In the genomic region with DNA sequence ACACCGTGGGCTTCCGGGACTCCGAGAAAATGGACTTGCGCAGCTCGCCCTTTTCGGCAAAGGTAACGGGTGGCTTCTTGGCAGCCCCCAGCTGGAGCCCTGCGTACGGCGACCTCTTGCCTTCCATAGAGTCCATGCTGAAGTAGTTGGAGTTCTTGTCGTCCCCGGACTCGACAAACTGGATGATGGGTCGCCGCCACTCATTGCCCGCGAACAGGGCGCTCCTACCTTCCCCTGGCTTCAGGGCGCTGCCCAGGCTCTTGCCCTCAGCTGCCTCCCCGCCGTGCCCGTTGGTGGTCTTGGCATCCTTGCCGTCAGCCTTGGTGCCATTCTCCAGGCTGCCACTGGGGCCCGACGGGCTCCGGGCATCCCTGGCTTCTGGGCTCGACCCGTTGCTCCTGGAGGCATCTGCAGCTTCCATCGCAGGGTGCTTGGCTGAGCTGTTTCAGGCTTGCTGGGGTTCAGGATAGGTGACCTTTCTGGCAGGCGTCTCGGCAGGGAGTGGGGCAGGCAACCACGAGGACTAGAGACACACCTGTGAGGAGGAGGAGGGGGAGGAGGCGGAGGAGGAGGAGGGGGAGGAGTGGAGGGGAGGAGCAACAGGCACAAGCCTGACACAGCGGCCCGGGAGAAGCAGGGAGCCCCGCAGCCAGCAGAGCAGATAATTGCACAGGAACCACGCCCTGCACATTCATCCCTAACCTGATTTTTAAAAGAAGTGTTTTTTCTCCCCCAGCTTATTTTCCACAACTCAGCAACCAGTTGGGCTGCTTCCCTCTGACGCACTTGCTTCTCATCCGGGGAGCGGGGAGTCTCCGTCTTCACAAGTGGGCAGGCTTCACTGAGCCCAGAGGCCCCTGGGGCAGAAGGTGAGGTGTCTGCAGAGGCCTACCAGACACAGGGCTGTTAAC, we compare ENCODE assay signal across 11 cellular contexts. TPM values are rescaled to one million over a fixed set of nuclear protein-coding genes. Genes with fewer than 3 reads are reported as not detected.
DNase-seq lines count a peak whose midpoint lies in the region; ATAC-seq, FAIRE-seq and TF ChIP-seq lines count a peak whose summit lies in the region.
"Had no signal": no experiment of that assay in that cellular context is flagged by ENCODE, and none has a peak within 500 bp of the region (broad histone marks: within the 10 kb centered on the region; RNA-seq: fewer than 3 reads in every experiment).

A gene with protein sequence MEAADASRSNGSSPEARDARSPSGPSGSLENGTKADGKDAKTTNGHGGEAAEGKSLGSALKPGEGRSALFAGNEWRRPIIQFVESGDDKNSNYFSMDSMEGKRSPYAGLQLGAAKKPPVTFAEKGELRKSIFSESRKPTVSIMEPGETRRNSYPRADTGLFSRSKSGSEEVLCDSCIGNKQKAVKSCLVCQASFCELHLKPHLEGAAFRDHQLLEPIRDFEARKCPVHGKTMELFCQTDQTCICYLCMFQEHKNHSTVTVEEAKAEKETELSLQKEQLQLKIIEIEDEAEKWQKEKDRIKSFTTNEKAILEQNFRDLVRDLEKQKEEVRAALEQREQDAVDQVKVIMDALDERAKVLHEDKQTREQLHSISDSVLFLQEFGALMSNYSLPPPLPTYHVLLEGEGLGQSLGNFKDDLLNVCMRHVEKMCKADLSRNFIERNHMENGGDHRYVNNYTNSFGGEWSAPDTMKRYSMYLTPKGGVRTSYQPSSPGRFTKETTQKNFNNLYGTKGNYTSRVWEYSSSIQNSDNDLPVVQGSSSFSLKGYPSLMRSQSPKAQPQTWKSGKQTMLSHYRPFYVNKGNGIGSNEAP (minus strand): TSS at position 503 of the 911 bp plus-strand sequence. CDS start 82 bp downstream, at position 421.

- FAIRE-seq in A549 (lab: Jason Lieb, UNC) (no peak), HTR-8/SVneo (lab: Jason Lieb, UNC) (no peak)

- H3K27ac ChIP-seq in A549: no peak within 1 kb of the TSS
- H3K27ac ChIP-seq in H9 (ENCODE audit: insufficient read length, low read depth, low read length): no peak within 1 kb of the TSS
- no peak within 1 kb of the TSS for H3K27ac ChIP-seq in mesendoderm (ENCODE audit: low read depth, low read length)
- H3K27ac ChIP-seq in MM.1S (ENCODE audit: low read length): no peak within 1 kb of the TSS
- H3K27ac ChIP-seq in osteoblast (ENCODE audit: low read depth, low read length): no peak within 1 kb of the TSS
- H3K27ac ChIP-seq: uterus had no signal

- intact Hi-C loops in MCF 10A (cut with micrococcal nuclease): loop anchor here (2.0 kb wide), 1 partner anchor 31 kb away; no protein-coding TSS in a partner anchor
- intact Hi-C loops in activated naive CD4-positive, alpha-beta T cell treated with anti-CD3 and anti-CD28 coated beads for 36 hours (cut with micrococcal nuclease): no loop called here

- no peak within 1 kb of the TSS for H2BK20ac ChIP-seq in H9 (ENCODE audit: low read depth, low read length, poor library complexity, severe bottlenecking)

- no peaks in the 10 kb centered on the region for H3F3A ChIP-seq in MM.1S (ENCODE audit: insufficient read depth, low read length)

- H3K56ac ChIP-seq in H9 (ENCODE audit: insufficient read length, low read depth, low read length) (no peak within 1 kb of the TSS), mesendoderm (ENCODE audit: low read length) (no peak within 1 kb of the TSS)

- BruUV-seq in MCF 10A (replicated peaks; lab: Mats Ljungman, UMichigan): TSS peak; percentile 81

- no peak within 1 kb of the TSS for H2BK15ac ChIP-seq in H9 (ENCODE audit: low read depth, low read length)
- H2BK15ac ChIP-seq in mesendoderm (replicated peaks; ENCODE audit: low read depth): no peak within 1 kb of the TSS

- H3K23ac ChIP-seq in H9 (ENCODE audit: insufficient read length, low read depth, low read length) (no peak within 1 kb of the TSS), mesendoderm (ENCODE audit: low read length) (no peak within 1 kb of the TSS)

- peak; percentile 72 to 77; a peak in 5 of 6 replicates for ATAC-seq in A549

- no peak within 1 kb of the TSS for H2BK12ac ChIP-seq in H9 (ENCODE audit: insufficient read length, low read depth, low read length)

- H3K4ac ChIP-seq in H9 (ENCODE audit: low read depth, low read length) (no peak within 1 kb of the TSS), mesendoderm (ENCODE audit: low read depth, low read length) (no peak within 1 kb of the TSS)

- H3K9me3 Mint-ChIP-seq in H9 (no peaks in the 10 kb centered on the region), MCF 10A (ENCODE audit: unreplicated experiment) (no peaks in the 10 kb centered on the region)
- H3K9me3 Mint-ChIP-seq in activated naive CD4-positive, alpha-beta T cell treated with anti-CD3 and anti-CD28 coated beads for 36 hours: no peaks in the 10 kb centered on the region
- H3K9me3 Mint-ChIP-seq: activated CD4-positive, alpha-beta T cell treated with anti-CD3 and anti-CD28 coated beads, Interleukin-2, amount 10 ng/mL, durations not matched to agents 24 days and 14 days had no signal

- POLR2A ChIA-PET in A549 (lab: Yijun Ruan, JAX): no interaction called here
- POLR2A ChIA-PET in MCF 10A (lab: Yijun Ruan, JAX): interaction anchor here (0.5 to 8.0 kb wide), 25 partner anchors 9 to 1225 kb away, joined by 3 to 153 read pairs (median 5); a partner anchor contains a TSS

- no peak for TF ChIP-seq POLR2A in A549 (IDR thresholded peaks at IDR 0.05; ENCODE audit: low read length)

- H3K4me1 Mint-ChIP-seq in H9 (peaks cover 10 to 16% of the 10 kb centered on the region in 2 experiments), MCF 10A (ENCODE audit: insufficient read depth, unreplicated experiment) (peaks cover 25% of the 10 kb centered on the region)
- no peaks in the 10 kb centered on the region for H3K4me1 Mint-ChIP-seq in activated naive CD4-positive, alpha-beta T cell treated with anti-CD3 and anti-CD28 coated beads for 36 hours (ENCODE audit: low read depth)
- H3K4me1 Mint-ChIP-seq: activated CD4-positive, alpha-beta T cell treated with anti-CD3 and anti-CD28 coated beads, Interleukin-2, amount 10 ng/mL, durations not matched to agents 24 days and 14 days had no signal

- H2BK5ac ChIP-seq in H9 (ENCODE audit: insufficient read length, low read length): no peak within 1 kb of the TSS
- no peak within 1 kb of the TSS for H2BK5ac ChIP-seq in mesendoderm (ENCODE audit: low read length)

- no peak within 1 kb of the TSS for H4K91ac ChIP-seq in H9 (ENCODE audit: insufficient read length, low read depth, low read length)

- H3K14ac ChIP-seq in H9 (ENCODE audit: insufficient read depth, low read length): no peak within 1 kb of the TSS

- H3T11ph ChIP-seq in H9 (ENCODE audit: low read length): no peak within 1 kb of the TSS

- H3K79me2 ChIP-seq in H9 (ENCODE audit: insufficient read depth, low read length): no peaks in the 10 kb centered on the region
- H3K79me2 ChIP-seq in mesendoderm (ENCODE audit: control insufficient read depth, insufficient read depth, low read length): no peaks in the 10 kb centered on the region
- no peaks in the 10 kb centered on the region for H3K79me2 ChIP-seq in MM.1S (ENCODE audit: low read length)
- no peaks in the 10 kb centered on the region for H3K79me2 ChIP-seq in osteoblast (ENCODE audit: insufficient read depth, low read length)

- H3K27me3 ChIP-seq in H9 (ENCODE audit: insufficient read depth, low read length): no peaks in the 10 kb centered on the region
- H3K27me3 ChIP-seq in mesendoderm (ENCODE audit: insufficient read depth, low read length, poor library complexity): no peaks in the 10 kb centered on the region
- H3K27me3 ChIP-seq in MM.1S (replicated peaks; ENCODE audit: insufficient read depth, low read length): peaks cover 32% of the 10 kb centered on the region
- peaks cover 16% of the 10 kb centered on the region for H3K27me3 ChIP-seq in osteoblast (ENCODE audit: insufficient read depth, low read length)
- H3K27me3 ChIP-seq: uterus had no signal

- no peak within 1 kb of the TSS for H2AFZ ChIP-seq in H9 (ENCODE audit: low read length)
- no peak within 1 kb of the TSS for H2AFZ ChIP-seq in MM.1S (ENCODE audit: low read length)
- H2AFZ ChIP-seq in osteoblast (ENCODE audit: low read length): no peak within 1 kb of the TSS

- DNase-seq in A549 (ENCODE audit: low read depth in 1 of 2, low spot score in 1 of 2) (no peak), H9 (peak; percentile 43), MCF 10A (ENCODE audit: unreplicated experiment) (peak; percentile 73), mesendoderm (peak; percentile 14), MM.1S (no peak), osteoblast (ENCODE audit: insufficient read length, low spot score, missing footprints) (no peak), HTR-8/SVneo (ENCODE audit: insufficient read length, low spot score) (no peak)
- DNase-seq in activated naive CD4-positive, alpha-beta T cell treated with anti-CD3 and anti-CD28 coated beads for 36 hours: no peak
- DNase-seq: activated CD4-positive, alpha-beta T cell treated with anti-CD3 and anti-CD28 coated beads, Interleukin-2, amount 10 ng/mL, durations not matched to agents 24 days and 14 days had no signal

- H3K4me1 ChIP-seq in A549 (no peaks in the 10 kb centered on the region), H9 (ENCODE audit: insufficient read depth, low read length) (no peaks in the 10 kb centered on the region), mesendoderm (ENCODE audit: control insufficient read depth, low read depth, low read length) (no peaks in the 10 kb centered on the region), MM.1S (ENCODE audit: low read length) (no peaks in the 10 kb centered on the region), osteoblast (ENCODE audit: insufficient read depth, low read length) (no peaks in the 10 kb centered on the region)
- H3K4me1 ChIP-seq: uterus had no signal

- no peaks in the 10 kb centered on the region for H3K23me2 ChIP-seq in H9 (ENCODE audit: insufficient read length, low read depth, low read length, poor library complexity, severe bottlenecking)

- H4K8ac ChIP-seq in H9 (replicated peaks; ENCODE audit: insufficient read length, low read depth, low read length): no peak within 1 kb of the TSS
- H4K8ac ChIP-seq in mesendoderm (ENCODE audit: low read depth, low read length): no peak within 1 kb of the TSS

- no peak for TF ChIP-seq RAD21 in A549 (conservative IDR thresholded peaks at IDR 0.05 in 1 of 2, IDR thresholded peaks at IDR 0.05 in 1 of 2)

- H3K9me3 ChIP-seq in A549 (no peaks in the 10 kb centered on the region), H9 (ENCODE audit: control insufficient read depth, low read depth, low read length) (no peaks in the 10 kb centered on the region), MM.1S (replicated peaks; ENCODE audit: insufficient read depth, low read length) (no peaks in the 10 kb centered on the region), osteoblast (ENCODE audit: low read depth, low read length) (no peaks in the 10 kb centered on the region)
- H3K9me3 ChIP-seq: uterus had no signal

- no peak for TF ChIP-seq CTCF in A549 (IDR thresholded peaks at IDR 0.05)
- peak; percentile 37; the same call in 2 of the 3 replicates for TF ChIP-seq CTCF in H9 (conservative IDR thresholded peaks at IDR 0.05)
- peak; percentile 66 for TF ChIP-seq CTCF in MCF 10A (IDR thresholded peaks at IDR 0.05; ENCODE audit: unreplicated experiment)
- no peak for TF ChIP-seq CTCF in MM.1S (IDR thresholded peaks at IDR 0.05; ENCODE audit: low read length)
- TF ChIP-seq CTCF in osteoblast (IDR thresholded peaks at IDR 0.05; ENCODE audit: extremely low read depth, low read depth, low read length): no peak

- H4K20me1 ChIP-seq in H9 (ENCODE audit: control insufficient read depth, insufficient read depth, insufficient read length) (peaks cover 2% of the 10 kb centered on the region), MM.1S (ENCODE audit: insufficient read depth, low read length) (no peaks in the 10 kb centered on the region), osteoblast (ENCODE audit: insufficient read depth, low read length) (no peaks in the 10 kb centered on the region)

- H2AK5ac ChIP-seq in H9 (ENCODE audit: insufficient read length, low read length): no peak within 1 kb of the TSS
- H2AK5ac ChIP-seq in mesendoderm (ENCODE audit: low read length): no peak within 1 kb of the TSS

- H3K4me3 ChIP-seq in A549 (no peak within 1 kb of the TSS), mesendoderm (ENCODE audit: low read length) (no peak within 1 kb of the TSS), MM.1S (ENCODE audit: low read length) (no peak within 1 kb of the TSS), osteoblast (ENCODE audit: insufficient read depth, low read length) (no peak within 1 kb of the TSS)
- H3K4me3 ChIP-seq: uterus had no signal

- no peaks in the 10 kb centered on the region for H3K9me2 ChIP-seq in MM.1S (replicated peaks; ENCODE audit: insufficient read depth, low read length)

- H3K4me2 ChIP-seq in A549: no peak within 1 kb of the TSS
- no peak within 1 kb of the TSS for H3K4me2 ChIP-seq in H9 (ENCODE audit: insufficient read depth, insufficient read length, low read length)
- no peak within 1 kb of the TSS for H3K4me2 ChIP-seq in mesendoderm (ENCODE audit: low read length)
- H3K4me2 ChIP-seq in MM.1S (ENCODE audit: low read depth, low read length): no peak within 1 kb of the TSS
- no peak within 1 kb of the TSS for H3K4me2 ChIP-seq in osteoblast (ENCODE audit: insufficient read depth, low read length)

- no peak within 1 kb of the TSS for H3K9ac ChIP-seq in H9 (ENCODE audit: extremely low read depth, insufficient read length, low read length)
- no peak within 1 kb of the TSS for H3K9ac ChIP-seq in mesendoderm (ENCODE audit: low read length)
- no peak within 1 kb of the TSS for H3K9ac ChIP-seq in MM.1S (ENCODE audit: low read length)

- CTCF ChIA-PET in A549 (lab: Yijun Ruan, JAX): no interaction called here
- CTCF ChIA-PET in MCF 10A (lab: Yijun Ruan, JAX): interaction anchor here (0.6 to 7.7 kb wide), 11 partner anchors 9 to 519 kb away, joined by 3 to 68 read pairs (median 3); no protein-coding TSS in a partner anchor
- CTCF ChIA-PET in activated naive CD4-positive, alpha-beta T cell treated with anti-CD3 and anti-CD28 coated beads for 36 hours (lab: Charles Lee): no interaction called here

- H3K27ac Mint-ChIP-seq in H9 (no peak within 1 kb of the TSS), MCF 10A (ENCODE audit: low read depth, unreplicated experiment) (peak within 1 kb of the TSS; percentile 87)
- no peak within 1 kb of the TSS for H3K27ac Mint-ChIP-seq in activated naive CD4-positive, alpha-beta T cell treated with anti-CD3 and anti-CD28 coated beads for 36 hours
- H3K27ac Mint-ChIP-seq: activated CD4-positive, alpha-beta T cell treated with anti-CD3 and anti-CD28 coated beads, Interleukin-2, amount 10 ng/mL, durations not matched to agents 24 days and 14 days had no signal

- H2BK120ac ChIP-seq in H9 (ENCODE audit: low read depth, low read length, poor library complexity, severe bottlenecking) (no peak within 1 kb of the TSS), mesendoderm (ENCODE audit: low read depth, low read length) (no peak within 1 kb of the TSS)

- H3K4me3 Mint-ChIP-seq in H9 (no peak within 1 kb of the TSS), MCF 10A (ENCODE audit: unreplicated experiment) (peak within 1 kb of the TSS; percentile 88)
- no peak within 1 kb of the TSS for H3K4me3 Mint-ChIP-seq in activated naive CD4-positive, alpha-beta T cell treated with anti-CD3 and anti-CD28 coated beads for 36 hours
- H3K4me3 Mint-ChIP-seq: activated CD4-positive, alpha-beta T cell treated with anti-CD3 and anti-CD28 coated beads, Interleukin-2, amount 10 ng/mL, durations not matched to agents 24 days and 14 days had no signal

- H3K36me3 Mint-ChIP-seq in H9 (ENCODE audit: insufficient read depth in 1 of 3, low read depth in 3 of 3) (no peaks in the 10 kb centered on the region; a peak in 1 of 7 replicates), MCF 10A (ENCODE audit: insufficient read depth, unreplicated experiment) (peaks cover 9% of the 10 kb centered on the region)
- no peaks in the 10 kb centered on the region for H3K36me3 Mint-ChIP-seq in activated naive CD4-positive, alpha-beta T cell treated with anti-CD3 and anti-CD28 coated beads for 36 hours (ENCODE audit: low read depth)

- H3K79me1 ChIP-seq in H9 (ENCODE audit: insufficient read depth, low read depth, low read length, poor library complexity, severe bottlenecking) (no peaks in the 10 kb centered on the region), mesendoderm (ENCODE audit: low read length) (no peaks in the 10 kb centered on the region)

- H3K27me3 Mint-ChIP-seq in H9 (ENCODE audit: low read depth) (peaks cover 59% of the 10 kb centered on the region), MCF 10A (ENCODE audit: insufficient read depth, unreplicated experiment) (no peaks in the 10 kb centered on the region)
- peaks cover 3% of the 10 kb centered on the region for H3K27me3 Mint-ChIP-seq in activated naive CD4-positive, alpha-beta T cell treated with anti-CD3 and anti-CD28 coated beads for 36 hours (ENCODE audit: low read depth)

- no peaks in the 10 kb centered on the region for H3K36me3 ChIP-seq in mesendoderm (ENCODE audit: control insufficient read depth, insufficient read depth, low read length)
- H3K36me3 ChIP-seq in MM.1S (replicated peaks; ENCODE audit: insufficient read depth, low read length): no peaks in the 10 kb centered on the region
- no peaks in the 10 kb centered on the region for H3K36me3 ChIP-seq in osteoblast (ENCODE audit: insufficient read depth, low read length)
- H3K36me3 ChIP-seq: uterus had no signal

- TF ChIP-seq EP300 in A549 (IDR thresholded peaks at IDR 0.05): no peak

- H3K18ac ChIP-seq in H9 (ENCODE audit: insufficient read length, low read depth, low read length): no peak within 1 kb of the TSS
- no peak within 1 kb of the TSS for H3K18ac ChIP-seq in mesendoderm (ENCODE audit: low read length)

- no peak within 1 kb of the TSS for H4K5ac ChIP-seq in H9 (ENCODE audit: insufficient read length, low read depth, low read length)
- H4K5ac ChIP-seq in mesendoderm (ENCODE audit: low read length): no peak within 1 kb of the TSS

- 90% methylated on average over 13 of the region's 41 CpGs for WGBS in A549 (ENCODE audit: missing lambda C conversion rate)
- no CpG with 5 or more reads among the region's 41 CpGs for WGBS in H9 (ENCODE audit: extremely low coverage, insufficient read length, low lambda C conversion rate)
- no CpG with 5 or more reads among the region's 41 CpGs for WGBS in mesendoderm (ENCODE audit: extremely low coverage, insufficient coverage, low lambda C conversion rate)

RNA-seq across cellular contexts. Expression of the gene that starts here (rescaled TPM):
- polyA plus RNA-seq in A549 (2011; rRNA removed): 2.7 and 3.8 TPM in 2 replicates
- polyA plus RNA-seq in A549 (2012; cell fraction: cytosol; rRNA removed): 2.3 and 2.6 TPM in 2 replicates
- polyA plus RNA-seq in A549 (2012; cell fraction: nucleus; rRNA removed): 3.2 and 4.5 TPM in 2 replicates
- polyA plus RNA-seq in A549 (2017; fragmentation: RNase III; extraction: RNeasy Plus Mini Kit Qiagen cat#74134 plus additional on column Dnase treatment): 2.5 to 3.6 TPM (median 3.1 TPM) in 3 replicates
- polyA minus RNA-seq in A549 (2011; rRNA and poly(A)+ RNA removed): 2.3 and 3.9 TPM in 2 replicates
- not detected in 2 replicates for total RNA-seq in H9 (2021)
- total RNA-seq in MCF 10A (2022): 60.9 and 93.4 TPM in 2 replicates
- polyA plus RNA-seq in mesendoderm (2013, experiment 1 of 2): 0.13 TPM
- 0.10 TPM for polyA plus RNA-seq in mesendoderm (2013, experiment 2 of 2)
- not detected for total RNA-seq in activated naive CD4-positive, alpha-beta T cell treated with anti-CD3 and anti-CD28 coated beads for 36 hours
- total RNA-seq in osteoblast: under 0.01 and 0.36 TPM in 2 replicates
- total RNA-seq: activated CD4-positive, alpha-beta T cell treated with anti-CD3 and anti-CD28 coated beads, Interleukin-2, amount 10 ng/mL, durations not matched to agents 24 days and 14 days; mononuclear cell had no signal

Comparison
In these comparisons a context has a peak if more than half of its experiments do, and no peak if none do; other contexts are left out.
1. RNA of the gene that starts here (total RNA-seq): 60.9 to 93.4 TPM in MCF 10A; under 0.01 to 0.36 TPM in osteoblast, not detected in H9 and not detected in activated naive CD4-positive, alpha-beta T cell treated with anti-CD3 and anti-CD28 coated beads for 36 hours; every median in the first group is over 10 times any median in the second.
2. Peak in DNase-seq in H9; RNA of the gene not detected or under 1 TPM.
3. DNase-seq: peak in MCF 10A (single experiment) and mesendoderm (single experiment); none in A549 (0 of 2), MM.1S (single experiment), activated naive CD4-positive, alpha-beta T cell treated with anti-CD3 and anti-CD28 coated beads for 36 hours (single experiment), osteoblast (single experiment) and HTR-8/SVneo (single experiment).
4. CTCF ChIP-seq: peak in H9 (single experiment) and MCF 10A (single experiment); none in A549 (single experiment), MM.1S (single experiment) and osteoblast (single experiment).